In the genomic region with DNA sequence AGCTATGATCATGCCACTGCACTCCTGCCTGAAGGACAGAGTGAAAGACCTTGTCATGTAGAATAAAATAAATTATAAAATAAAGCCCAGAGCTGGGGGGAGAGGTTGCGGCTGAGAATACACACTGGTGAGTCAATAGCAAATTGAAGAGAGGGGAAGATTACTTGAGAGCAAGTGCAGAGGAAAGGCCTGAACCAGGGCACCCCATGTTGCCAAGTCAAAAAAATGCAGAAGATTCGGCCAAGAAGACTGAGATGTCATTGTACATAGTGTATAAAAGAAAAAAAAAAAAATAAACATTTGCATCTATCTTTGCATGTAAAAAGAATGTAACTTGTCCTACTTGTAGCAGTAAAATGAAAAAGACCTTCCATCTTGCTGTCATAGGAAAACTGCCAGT, we compare ENCODE assay signal across 32 cellular contexts. TPM values are rescaled to one million over a fixed set of nuclear protein-coding genes. Genes with fewer than 3 reads are reported as not detected.
"Had no signal": no experiment of that assay in that cellular context is flagged by ENCODE, and none has a peak within 500 bp of the region (broad histone marks: within the 10 kb centered on the region; RNA-seq: fewer than 3 reads in every experiment).

No MANE protein-coding gene starts in this region.

- H3K4me3 ChIP-seq: adrenal gland, gastrocnemius medialis, hepatocyte, left ventricle myocardium inferior, lung, right lobe of liver, skin epidermis, thoracic aorta, uterus had no signal

- H3K4me2 ChIP-seq: hepatocyte had no signal

- H3K36me3 ChIP-seq: uterus had no signal

- H3K27me3 ChIP-seq: adrenal gland, gastrocnemius medialis, hepatocyte, right lobe of liver, uterus had no signal

- ATAC-seq: activated CD4-positive, alpha-beta T cell treated with anti-CD3 and anti-CD28 coated beads for 36 hours; activated CD8-positive, alpha-beta T cell treated with anti-CD3 and anti-CD28 coated beads, Interleukin-2, amount 10 ng/mL, durations not matched to agents 7 days and 5 days; esophagus mucosa; gastrocnemius medialis; right lobe of liver; T-cell had no signal

- H3K27ac ChIP-seq: gastrocnemius medialis, hepatocyte, left ventricle myocardium inferior, right lobe of liver, skin epidermis, thoracic aorta, uterus had no signal

- H3K9me3 ChIP-seq: adrenal gland, gastrocnemius medialis, left ventricle myocardium inferior, right lobe of liver, thoracic aorta, uterus had no signal

- H3K27ac Mint-ChIP-seq: activated CD4-positive, alpha-beta T cell treated with anti-CD3 and anti-CD28 coated beads for 36 hours; activated CD8-positive, alpha-beta T cell treated with anti-CD3 and anti-CD28 coated beads, Interleukin-2, amount 10 ng/mL, durations not matched to agents 7 days and 5 days; activated naive CD4-positive, alpha-beta T cell treated with anti-CD3 and anti-CD28 coated beads for 36 hours; activated naive CD8-positive, alpha-beta T cell treated with anti-CD3 and anti-CD28 coated beads for 36 hours; stimulated activated naive CD8-positive, alpha-beta T cell treated with anti-CD3 and anti-CD28 coated beads, Interleukin-15, Interleukin-2, amounts not matched to agents 100 ng/mL and 50 ng/mL, for 24 hours; T-cell; T-helper 2 cell treated with Interferon-gamma antibody and Interleukin-4, amounts not matched to agents 5 μg/mL and 100 μg/mL, for 36 hours; type B pancreatic cell had no signal

- H3K27me3 Mint-ChIP-seq: activated CD4-positive, alpha-beta T cell treated with anti-CD3 and anti-CD28 coated beads for 36 hours; activated naive CD8-positive, alpha-beta T cell treated with anti-CD3 and anti-CD28 coated beads for 36 hours; brain; stimulated activated naive CD8-positive, alpha-beta T cell treated with anti-CD3 and anti-CD28 coated beads, Interleukin-15, Interleukin-2, amounts not matched to agents 100 ng/mL and 50 ng/mL, for 24 hours; T-cell; type B pancreatic cell had no signal

- H3K9me3 Mint-ChIP-seq: activated naive CD4-positive, alpha-beta T cell treated with anti-CD3 and anti-CD28 coated beads for 36 hours; activated naive CD8-positive, alpha-beta T cell treated with anti-CD3 and anti-CD28 coated beads for 36 hours; brain; nephron; stimulated activated naive CD8-positive, alpha-beta T cell treated with anti-CD3 and anti-CD28 coated beads, Interleukin-15, Interleukin-2, amounts not matched to agents 100 ng/mL and 50 ng/mL, for 24 hours; T-cell; T-helper 2 cell treated with Interferon-gamma antibody and Interleukin-4, amounts not matched to agents 5 μg/mL and 100 μg/mL, for 36 hours had no signal

- H2AFZ ChIP-seq: hepatocyte had no signal

- DNase-seq: activated CD4-positive, alpha-beta T cell treated with anti-CD3 and anti-CD28 coated beads for 36 hours; activated CD4-positive, CD25-positive, alpha-beta regulatory T cell; activated CD8-positive, alpha-beta T cell treated with anti-CD3 and anti-CD28 coated beads, Interleukin-2, amount 10 ng/mL, durations not matched to agents 7 days and 5 days; activated effector memory CD4-positive, alpha-beta T cell treated with anti-CD3 and anti-CD28 coated beads, Interleukin-2, amount 50 U/mL, for 16 hours; activated naive CD4-positive, alpha-beta T cell treated with anti-CD3 and anti-CD28 coated beads for 36 hours; activated naive CD8-positive, alpha-beta T cell treated with anti-CD3 and anti-CD28 coated beads for 36 hours; adrenal gland; aorta; cortex of kidney; gastrocnemius medialis; islet precursor cell; left ventricle myocardium inferior; mesendoderm; right lobe of liver; stimulated activated CD4-positive, alpha-beta T cell treated with anti-CD3 and anti-CD28 coated beads, Interleukin-12 subunit alpha, Interleukin-12 subunit beta, amount 100 ng/mL, for 4 hours; stimulated activated CD4-positive, alpha-beta T cell treated with anti-CD3 and anti-CD28 coated beads, Interleukin-4, amount 100 ng/mL, for 1 hour; T-cell; uterus had no signal

- H3K4me3 Mint-ChIP-seq: activated CD4-positive, alpha-beta T cell treated with anti-CD3 and anti-CD28 coated beads for 36 hours; activated CD8-positive, alpha-beta T cell treated with anti-CD3 and anti-CD28 coated beads, Interleukin-2, amount 10 ng/mL, durations not matched to agents 7 days and 5 days; activated naive CD4-positive, alpha-beta T cell treated with anti-CD3 and anti-CD28 coated beads for 36 hours; activated naive CD8-positive, alpha-beta T cell treated with anti-CD3 and anti-CD28 coated beads for 36 hours; brain; nephron; stimulated activated naive CD8-positive, alpha-beta T cell treated with anti-CD3 and anti-CD28 coated beads, Interleukin-15, Interleukin-2, amounts not matched to agents 100 ng/mL and 50 ng/mL, for 24 hours; T-cell; T-helper 2 cell treated with Interferon-gamma antibody and Interleukin-4, amounts not matched to agents 5 μg/mL and 100 μg/mL, for 36 hours; type B pancreatic cell had no signal

RNA-seq across cellular contexts. Expression of a gene that starts 47.3 kb away (rescaled TPM):
- total RNA-seq: activated naive CD4-positive, alpha-beta T cell treated with anti-CD3 and anti-CD28 coated beads for 36 hours; cardiac septum; chondrocyte; esophagus mucosa; gastrocnemius medialis; hepatocyte; mononuclear cell; renal cortical epithelial cell; right lobe of liver had no signal
